ENCODE assay signal across 11 cellular contexts in the genomic region with DNA sequence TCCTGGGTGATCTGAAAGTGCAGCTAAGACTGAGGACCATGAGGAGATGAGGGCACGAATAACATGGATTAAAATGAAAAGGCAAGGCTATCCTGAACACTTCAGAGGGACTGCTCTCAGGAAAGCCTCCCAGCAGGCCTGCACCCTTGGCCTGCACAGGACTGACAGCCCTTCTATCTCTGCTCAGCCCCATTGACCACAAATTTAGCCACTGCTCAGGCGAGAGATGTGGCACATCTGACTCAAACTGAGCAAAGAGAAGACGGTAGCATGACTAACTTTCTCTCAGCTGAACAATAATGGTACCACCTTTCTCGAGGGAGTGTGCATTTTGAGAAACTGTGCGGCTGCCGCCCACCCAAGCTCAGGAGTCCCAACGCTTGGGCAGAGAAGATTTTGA.
DNase-seq lines count a peak whose midpoint lies in the region; ATAC-seq and TF ChIP-seq lines count a peak whose summit lies in the region.
"Had no signal": no experiment of that assay in that cellular context is flagged by ENCODE, and none has a peak within 500 bp of the region (broad histone marks: within the 10 kb centered on the region; RNA-seq: fewer than 3 reads in every experiment).

No MANE protein-coding gene starts in this region.

- no peak overlapping the region for H3K4me2 ChIP-seq in trophoblast cell (ENCODE audit: low read length)

- WGBS in trophoblast cell (ENCODE audit: extremely low coverage, insufficient coverage, insufficient read length) = no CpG with 5 or more reads among the region's 7 CpGs

- peaks cover 3 to 8% of the 10 kb centered on the region in 2 experiments for H3K4me1 ChIP-seq in trophoblast cell (ENCODE audit: control insufficient read depth in 1 of 2, insufficient read depth in 2 of 2, low read length in 2 of 2)
- H3K4me1 ChIP-seq in left ventricle myocardium inferior = no peaks in the 10 kb centered on the region
- peaks cover 0 to 4% of the 10 kb centered on the region in 2 donors for H3K4me1 ChIP-seq in right atrium auricular region

- H3K36me3 ChIP-seq in trophoblast cell (ENCODE audit: control insufficient read depth in 1 of 2, insufficient read depth in 2 of 2, low read length in 2 of 2) (no peaks in the 10 kb centered on the region), left ventricle myocardium inferior (no peaks in the 10 kb centered on the region), right atrium auricular region (no peaks in the 10 kb centered on the region)

- H3K9ac ChIP-seq in trophoblast cell (ENCODE audit: low read length) = no peak overlapping the region

- H3K14ac ChIP-seq in trophoblast cell (ENCODE audit: low read length) = no peak overlapping the region

- no peak overlapping the region for H2BK120ac ChIP-seq in trophoblast cell (ENCODE audit: insufficient read depth, low read length, poor library complexity)

- peak; percentile 65 for DNase-seq in activated CD8-positive, alpha-beta memory T cell treated with anti-CD3 and anti-CD28 coated beads, Interleukin-2, amount 50 U/mL, for 48 hours
- DNase-seq in activated CD8-positive, alpha-beta memory T cell treated with anti-CD3 and anti-CD28 coated beads, Interleukin-2, amount 50 U/mL, for 4 hours = no peak
- DNase-seq in trophoblast cell (no peak), left ventricle myocardium inferior (no peak), right atrium auricular region (ENCODE audit: low spot score) (no peak), T-helper 9 cell (no peak)
- DNase-seq: activated gamma-delta T cell treated with Interleukin-2 at 50 U/mL for 16 hours, DND-41, NCI-H1417 had no signal

- intact Hi-C loops in left ventricle myocardium inferior (cut with micrococcal nuclease) = loop anchor here (5.0 kb wide), 1 partner anchor 431 kb away; no protein-coding TSS in a partner anchor

- no peak overlapping the region for H4K12ac ChIP-seq in trophoblast cell (ENCODE audit: low read depth, low read length)

- H4K8ac ChIP-seq in trophoblast cell (ENCODE audit: low read depth, low read length) = no peak overlapping the region

- no peak overlapping the region for H3K18ac ChIP-seq in trophoblast cell (ENCODE audit: low read length)

- peaks cover 9% of the 10 kb centered on the region for H3K79me1 ChIP-seq in trophoblast cell (ENCODE audit: low read length)

- H3K9me3 ChIP-seq in trophoblast cell (ENCODE audit: insufficient read depth, low read depth, low read length) = peaks cover 3% of the 10 kb centered on the region
- no peaks in the 10 kb centered on the region for H3K9me3 ChIP-seq in left ventricle myocardium inferior (replicated peaks)
- H3K9me3 ChIP-seq in right atrium auricular region = no peaks in the 10 kb centered on the region

- no peak overlapping the region for H2BK5ac ChIP-seq in trophoblast cell (ENCODE audit: low read depth, low read length, poor library complexity)

- TF ChIP-seq CTCF in left ventricle myocardium inferior (IDR thresholded peaks at IDR 0.05; ENCODE audit: borderline replicate concordance) (no peak), right atrium auricular region (IDR thresholded peaks at IDR 0.05) (no peak)

- ATAC-seq in GM21529 (IDR thresholded peaks at IDR 0.05; ENCODE audit: unreplicated experiment) (peak; percentile 51), HG03159 (IDR thresholded peaks at IDR 0.05; ENCODE audit: unreplicated experiment) (peak; percentile 38)

- H3K4me3 ChIP-seq in trophoblast cell (ENCODE audit: low read depth, low read length) (no peak overlapping the region), left ventricle myocardium inferior (no peak overlapping the region), right atrium auricular region (no peak overlapping the region)

- H2BK12ac ChIP-seq in trophoblast cell (ENCODE audit: low read length) = peak overlapping the region; percentile 88

- no peak overlapping the region for H3K27ac ChIP-seq in trophoblast cell (ENCODE audit: low read depth, low read length)
- H3K27ac ChIP-seq in left ventricle myocardium inferior (replicated peaks) = no peak overlapping the region
- no peak overlapping the region for H3K27ac ChIP-seq in right atrium auricular region

- H2AFZ ChIP-seq in trophoblast cell (ENCODE audit: insufficient read depth, low read length, poor library complexity) = no peak overlapping the region

- peak overlapping the region; percentile 12 for H4K91ac ChIP-seq in trophoblast cell (ENCODE audit: low read depth, low read length)

- no peak overlapping the region for H3K4ac ChIP-seq in trophoblast cell (ENCODE audit: low read depth, low read length)

- H3K23ac ChIP-seq in trophoblast cell (ENCODE audit: low read length) = no peak overlapping the region

- H3K79me2 ChIP-seq in trophoblast cell (ENCODE audit: control insufficient read depth, insufficient read depth, low read length, poor library complexity) = no peaks in the 10 kb centered on the region

- no peak overlapping the region for H2AK5ac ChIP-seq in trophoblast cell (ENCODE audit: low read length)

- no peaks in the 10 kb centered on the region for H3K27me3 ChIP-seq in trophoblast cell (ENCODE audit: insufficient read depth, low read length)
- no peaks in the 10 kb centered on the region for H3K27me3 ChIP-seq in left ventricle myocardium inferior (ENCODE audit: low read depth)
- no peaks in the 10 kb centered on the region for H3K27me3 ChIP-seq in right atrium auricular region
